11 cellular contexts compared by ENCODE assay signal in the genomic region with DNA sequence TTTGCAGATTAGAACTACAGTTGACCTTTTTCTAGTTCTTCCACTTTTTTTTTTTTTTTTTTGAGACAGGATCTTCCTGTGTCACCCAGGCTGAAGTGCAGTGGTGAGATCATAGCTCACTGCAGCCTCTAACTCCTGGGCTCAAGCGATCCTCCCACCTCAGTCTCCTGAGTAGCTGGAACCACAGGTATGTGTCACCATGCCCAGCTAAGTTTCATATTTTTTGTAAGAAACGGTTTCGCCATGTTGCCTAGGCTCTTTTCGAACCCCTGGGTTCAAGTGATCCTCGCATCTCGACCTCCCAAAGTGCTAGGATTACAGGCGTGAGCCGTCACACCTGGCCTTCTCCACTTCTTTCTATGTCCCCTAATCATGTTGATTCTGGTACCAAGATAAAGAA. TPM values are rescaled to one million over a fixed set of nuclear protein-coding genes. Genes with fewer than 3 reads are reported as not detected.
DNase-seq lines count a peak whose midpoint lies in the region; ATAC-seq lines count a peak whose summit lies in the region.
"Had no signal": no experiment of that assay in that cellular context is flagged by ENCODE, and none has a peak within 500 bp of the region (broad histone marks: within the 10 kb centered on the region; RNA-seq: fewer than 3 reads in every experiment).

No MANE protein-coding gene starts in this region.

- no peaks in the 10 kb centered on the region for H4K20me1 ChIP-seq in BLaER1 treated with 17β-estradiol and CSF1 and Interleukin-3, amounts not matched to agents 10 nM and 100 nM

- no peak overlapping the region for H3K4ac ChIP-seq in mesendoderm (ENCODE audit: low read depth, low read length)

- no peaks in the 10 kb centered on the region for H3K27me3 ChIP-seq in BLaER1 treated with 17β-estradiol and CSF1 and Interleukin-3, amounts not matched to agents 10 nM and 100 nM
- no peaks in the 10 kb centered on the region for H3K27me3 ChIP-seq in CD8-positive, alpha-beta memory T cell (ENCODE audit: insufficient read depth, low read length, poor library complexity, severe bottlenecking)
- H3K27me3 ChIP-seq in mesendoderm (ENCODE audit: insufficient read depth, low read length, poor library complexity) = no peaks in the 10 kb centered on the region

- no peaks in the 10 kb centered on the region for H3K9me3 Mint-ChIP-seq in CD8-positive, alpha-beta memory T cell
- H3K9me3 Mint-ChIP-seq in activated T-cell treated with anti-CD3 and anti-CD28 coated beads, Interleukin-2, amount 50 U/mL, for 72 hours = no peaks in the 10 kb centered on the region

- H2BK15ac ChIP-seq in mesendoderm (replicated peaks; ENCODE audit: low read depth) = no peak overlapping the region

- H3K23ac ChIP-seq in mesendoderm (ENCODE audit: low read length) = no peak overlapping the region

- H3K36me3 Mint-ChIP-seq in CD8-positive, alpha-beta memory T cell = peaks cover 0 to 13% (median 4%) of the 10 kb centered on the region in 3 donors
- peaks cover 0 to 2% of the 10 kb centered on the region in 2 donors for H3K36me3 Mint-ChIP-seq in activated T-cell treated with anti-CD3 and anti-CD28 coated beads, Interleukin-2, amount 50 U/mL, for 72 hours (ENCODE audit: insufficient read depth in 2 of 2)

- peak overlapping the region in 7 of 11 experiments; percentile 28 to 63 (median 60); a peak in 8 of 22 replicates for H3K9ac ChIP-seq in BLaER1 treated with 17β-estradiol and CSF1 and Interleukin-3, amounts not matched to agents 10 nM and 100 nM
- H3K9ac ChIP-seq in mesendoderm (ENCODE audit: low read length) = no peak overlapping the region

- H4K8ac ChIP-seq in mesendoderm (ENCODE audit: low read depth, low read length) = no peak overlapping the region

- peak; percentile 62 to 71 for ATAC-seq in activated T-cell treated with anti-CD3 and anti-CD28 coated beads, Interleukin-2, amount 50 U/mL, for 72 hours (replicated peaks in 1 of 2)
- ATAC-seq in GM19452 (IDR thresholded peaks at IDR 0.05; ENCODE audit: unreplicated experiment) (no peak), HG02678 (IDR thresholded peaks at IDR 0.05; ENCODE audit: unreplicated experiment) (no peak), GM19397 (IDR thresholded peaks at IDR 0.05; ENCODE audit: unreplicated experiment) (no peak)

- no peak overlapping the region for H3K18ac ChIP-seq in mesendoderm (ENCODE audit: low read length)

- peaks cover 0 to under 1% (median 0%) of the 10 kb centered on the region in 11 experiments; a peak in 2 of 22 replicates for H3K36me3 ChIP-seq in BLaER1 treated with 17β-estradiol and CSF1 and Interleukin-3, amounts not matched to agents 10 nM and 100 nM
- no peaks in the 10 kb centered on the region for H3K36me3 ChIP-seq in CD8-positive, alpha-beta memory T cell (ENCODE audit: insufficient read depth, low read length)
- no peaks in the 10 kb centered on the region for H3K36me3 ChIP-seq in mesendoderm (ENCODE audit: control insufficient read depth, insufficient read depth, low read length)

- CTCF ChIA-PET in CD8-positive, alpha-beta memory T cell (lab: Charles Lee) = interaction anchor here (0.6 to 7.4 kb wide), 35 partner anchors 8 to 328 kb away, joined by 3 to 82 read pairs (median 5); a partner anchor contains a TSS

- no peaks in the 10 kb centered on the region for H3K79me1 ChIP-seq in mesendoderm (ENCODE audit: low read length)

- H3K4me1 Mint-ChIP-seq in CD8-positive, alpha-beta memory T cell = peaks cover 90 to 95% (median 94%) of the 10 kb centered on the region in 3 donors
- H3K4me1 Mint-ChIP-seq in activated T-cell treated with anti-CD3 and anti-CD28 coated beads, Interleukin-2, amount 50 U/mL, for 72 hours (ENCODE audit: low read depth) = peaks cover 97% of the 10 kb centered on the region

- peak in 1 of 5 donors; percentile 51 for DNase-seq in CD8-positive, alpha-beta memory T cell
- DNase-seq in activated T-cell treated with anti-CD3 and anti-CD28 coated beads, Interleukin-2, amount 50 U/mL, for 72 hours = peak in 1 of 2 donors; percentile 65
- DNase-seq in mesendoderm = peak; percentile 72
- DNase-seq: kidney, midbrain, NCI-H774, T-helper 9 cell had no signal

- peak overlapping the region; percentile 78 to 96 (median 87) for H3K27ac Mint-ChIP-seq in CD8-positive, alpha-beta memory T cell
- peak overlapping the region; percentile 91 for H3K27ac Mint-ChIP-seq in activated T-cell treated with anti-CD3 and anti-CD28 coated beads, Interleukin-2, amount 50 U/mL, for 72 hours

- no peaks in the 10 kb centered on the region for H3K79me2 ChIP-seq in mesendoderm (ENCODE audit: control insufficient read depth, insufficient read depth, low read length)

- H4K5ac ChIP-seq in mesendoderm (ENCODE audit: low read length) = no peak overlapping the region

- no peak overlapping the region for H2BK120ac ChIP-seq in mesendoderm (ENCODE audit: low read depth, low read length)

- H3K4me2 ChIP-seq in BLaER1 treated with 17β-estradiol and CSF1 and Interleukin-3, amounts not matched to agents 10 nM and 100 nM = peak overlapping the region; percentile 44 to 94 (median 72)
- no peak overlapping the region for H3K4me2 ChIP-seq in mesendoderm (ENCODE audit: low read length)

- H3K9me3 ChIP-seq in BLaER1 treated with 17β-estradiol and CSF1 and Interleukin-3, amounts not matched to agents 10 nM and 100 nM (replicated peaks in 1 of 11) = no peaks in the 10 kb centered on the region
- no peaks in the 10 kb centered on the region for H3K9me3 ChIP-seq in CD8-positive, alpha-beta memory T cell (ENCODE audit: low read length)

- peak overlapping the region in 6 of 7 donors; percentile 28 to 70 (median 49) for H3K4me3 Mint-ChIP-seq in CD8-positive, alpha-beta memory T cell
- H3K4me3 Mint-ChIP-seq in activated T-cell treated with anti-CD3 and anti-CD28 coated beads, Interleukin-2, amount 50 U/mL, for 72 hours = peak overlapping the region; percentile 72 to 80

- H2BK5ac ChIP-seq in mesendoderm (ENCODE audit: low read length) = no peak overlapping the region

- POLR2A ChIA-PET in CD8-positive, alpha-beta memory T cell (lab: Charles Lee) = interaction anchor here (0.6 to 1.8 kb wide), 9 partner anchors 10 to 328 kb away, joined by 3 to 10 read pairs (median 5); a partner anchor contains a TSS

- no peak overlapping the region for H2AK5ac ChIP-seq in mesendoderm (ENCODE audit: low read length)

- H3K27ac ChIP-seq in BLaER1 treated with 17β-estradiol and CSF1 and Interleukin-3, amounts not matched to agents 10 nM and 100 nM = peak overlapping the region in 10 of 11 experiments; percentile 18 to 100 (median 92); a peak in 18 of 22 replicates
- H3K27ac ChIP-seq in CD8-positive, alpha-beta memory T cell (ENCODE audit: low read depth, low read length) = no peak overlapping the region
- no peak overlapping the region for H3K27ac ChIP-seq in mesendoderm (ENCODE audit: low read depth, low read length)

- no peaks in the 10 kb centered on the region for H3K27me3 Mint-ChIP-seq in CD8-positive, alpha-beta memory T cell
- no peaks in the 10 kb centered on the region for H3K27me3 Mint-ChIP-seq in activated T-cell treated with anti-CD3 and anti-CD28 coated beads, Interleukin-2, amount 50 U/mL, for 72 hours (ENCODE audit: low read depth)

- H3K56ac ChIP-seq in mesendoderm (ENCODE audit: low read length) = no peak overlapping the region

- no CpG with 5 or more reads among the region's 8 CpGs for WGBS in mesendoderm (ENCODE audit: extremely low coverage, insufficient coverage, low lambda C conversion rate)

- H3K4me1 ChIP-seq in BLaER1 treated with 17β-estradiol and CSF1 and Interleukin-3, amounts not matched to agents 10 nM and 100 nM = peaks cover 94 to 99% (median 97%) of the 10 kb centered on the region in 10 experiments
- peaks cover 94% of the 10 kb centered on the region for H3K4me1 ChIP-seq in CD8-positive, alpha-beta memory T cell (ENCODE audit: insufficient read depth, low read length)
- H3K4me1 ChIP-seq in mesendoderm (ENCODE audit: control insufficient read depth, low read depth, low read length) = peaks cover 2% of the 10 kb centered on the region

- H3K4me3 ChIP-seq in BLaER1 treated with 17β-estradiol and CSF1 and Interleukin-3, amounts not matched to agents 10 nM and 100 nM = no peak overlapping the region
- no peak overlapping the region for H3K4me3 ChIP-seq in CD8-positive, alpha-beta memory T cell (ENCODE audit: low read length)
- H3K4me3 ChIP-seq in mesendoderm (ENCODE audit: low read length) = no peak overlapping the region

RNA-seq across cellular contexts. Expression of a gene that starts 39.7 kb away (rescaled TPM):
- 100 to 1,000 TPM; 295 to 311 TPM for total RNA-seq in CD8-positive, alpha-beta memory T cell
- polyA plus RNA-seq in CD8-positive, alpha-beta memory T cell = 207 TPM
- 100 to 1,000 TPM; 117 to 137 TPM for total RNA-seq in activated T-cell treated with anti-CD3 and anti-CD28 coated beads, Interleukin-2, amount 50 U/mL, for 72 hours
- polyA plus RNA-seq in mesendoderm (2013, experiment 1 of 2) = 11.8 TPM
- 11.9 TPM for polyA plus RNA-seq in mesendoderm (2013, experiment 2 of 2)

Comparison
In these comparisons a context has a peak if more than half of its experiments do, and no peak if none do; other contexts are left out.
1. H3K27ac ChIP-seq: peak in BLaER1 treated with 17β-estradiol and CSF1 and Interleukin-3, amounts not matched to agents 10 nM and 100 nM (10 of 11); none in CD8-positive, alpha-beta memory T cell (single experiment) and mesendoderm (single experiment).
2. ATAC-seq: peak in activated T-cell treated with anti-CD3 and anti-CD28 coated beads, Interleukin-2, amount 50 U/mL, for 72 hours (2 of 2); none in GM19452 (single experiment), HG02678 (single experiment) and GM19397 (single experiment).